12 cellular contexts compared by ENCODE assay signal in the genomic region with DNA sequence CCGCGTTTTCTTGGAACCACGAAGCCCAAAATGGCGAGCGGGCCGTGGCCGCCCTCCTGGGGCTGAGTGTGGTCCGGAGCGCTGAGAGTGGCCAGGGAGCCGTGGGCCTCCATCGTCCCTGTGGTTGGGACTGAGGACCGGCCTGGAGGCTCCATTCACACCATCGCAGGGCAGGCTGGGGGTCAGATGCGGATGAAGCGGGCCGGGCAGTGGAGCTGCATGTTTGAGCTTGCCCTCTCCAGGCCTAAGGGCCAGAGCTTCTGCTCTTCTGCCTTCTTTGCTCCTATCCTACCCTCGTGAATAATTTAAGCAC. TPM values are rescaled to one million over a fixed set of nuclear protein-coding genes. Genes with fewer than 3 reads are reported as not detected.
DNase-seq lines count a peak whose midpoint lies in the region; ATAC-seq and TF ChIP-seq lines count a peak whose summit lies in the region.
"Had no signal": no experiment of that assay in that cellular context is flagged by ENCODE, and none has a peak within 500 bp of the region (broad histone marks: within the 10 kb centered on the region; RNA-seq: fewer than 3 reads in every experiment).

No MANE protein-coding gene starts in this region.

- H3K27ac ChIP-seq in RWPE2 (ENCODE audit: poor library complexity, severe bottlenecking) (peak overlapping the region; percentile 64), gastrocnemius medialis (no peak overlapping the region)
- H3K27ac ChIP-seq: gastroesophageal sphincter, parathyroid adenoma had no signal

- peaks cover 5% of the 10 kb centered on the region for H3K36me3 Mint-ChIP-seq in glutamatergic neuron (ENCODE audit: unreplicated experiment)

- H3K4me1 Mint-ChIP-seq in glutamatergic neuron (ENCODE audit: low read depth, unreplicated experiment): peaks cover 42% of the 10 kb centered on the region

- H3K9me3 ChIP-seq in RWPE2 (ENCODE audit: severe bottlenecking): no peaks in the 10 kb centered on the region
- no peaks in the 10 kb centered on the region for H3K9me3 ChIP-seq in gastrocnemius medialis
- H3K9me3 ChIP-seq: gastroesophageal sphincter had no signal

- no peaks in the 10 kb centered on the region for H3K36me3 ChIP-seq in H7 (replicated peaks; ENCODE audit: control insufficient read depth, insufficient read depth, low read length)
- H3K36me3 ChIP-seq in RWPE2 (ENCODE audit: low read depth): no peaks in the 10 kb centered on the region
- H3K36me3 ChIP-seq in gastrocnemius medialis: no peaks in the 10 kb centered on the region
- H3K36me3 ChIP-seq: gastroesophageal sphincter had no signal

- H3K27ac Mint-ChIP-seq in glutamatergic neuron (ENCODE audit: unreplicated experiment): no peak overlapping the region

- ATAC-seq in RWPE2 (ENCODE audit: low read depth) (peak; percentile 53), gastrocnemius medialis (no peak), GM21529 (IDR thresholded peaks at IDR 0.05; ENCODE audit: unreplicated experiment) (no peak)
- ATAC-seq: gastroesophageal sphincter had no signal

- in situ Hi-C loops in gastrocnemius medialis (cut with MboI; ENCODE audit: low sequenced_read_pairs in 4 of 4): no loop called here

- H3K9me3 Mint-ChIP-seq in glutamatergic neuron (ENCODE audit: unreplicated experiment): peaks cover 9% of the 10 kb centered on the region
- H3K9me3 Mint-ChIP-seq: dendritic cell treated with granulocyte-macrophage colony-stimulating factor and Interleukin-4, amounts not matched to agents 40 ng/mL and 50 ng/mL, for 4 days had no signal

- H3K4me3 Mint-ChIP-seq in glutamatergic neuron (ENCODE audit: unreplicated experiment): peak overlapping the region; percentile 55

- DNase-seq in H7 (peak; percentile 73), RWPE2 (ENCODE audit: low spot score) (no peak), glutamatergic neuron (no peak), gastrocnemius medialis (no peak), hepatic stellate cell (ENCODE audit: low spot score) (no peak), NCI-H128 (lab: John Stamatoyannopoulos, UW; ENCODE audit: unreplicated experiment) (no peak)
- DNase-seq: NCI-H1048; stimulated activated CD4-positive, alpha-beta T cell treated with anti-CD3 and anti-CD28 coated beads, Interleukin-2, amount 100 ng/mL, for 24 hours had no signal

- TF ChIP-seq CTCF in RWPE2 (IDR thresholded peaks at IDR 0.05; ENCODE audit: poor library complexity, severe bottlenecking): no peak
- TF ChIP-seq CTCF in glutamatergic neuron (IDR thresholded peaks at IDR 0.05; ENCODE audit: partially characterized antibody, unreplicated experiment): no peak
- TF ChIP-seq CTCF in gastrocnemius medialis (IDR thresholded peaks at IDR 0.05 in 4 of 5, conservative IDR thresholded peaks at IDR 0.05 in 1 of 5): no peak

- intact Hi-C loops in gastrocnemius medialis (cut with DNase I; ENCODE audit: low total_unique reads): no loop called here

- H3K27me3 Mint-ChIP-seq in glutamatergic neuron (ENCODE audit: unreplicated experiment): peaks cover 34% of the 10 kb centered on the region

- no peak for TF ChIP-seq POLR2A in gastrocnemius medialis (IDR thresholded peaks at IDR 0.05)

- H3K4me1 ChIP-seq in RWPE2 (ENCODE audit: insufficient read depth, poor library complexity, severe bottlenecking) (peaks cover 38% of the 10 kb centered on the region), gastrocnemius medialis (peaks cover 0 to 9% of the 10 kb centered on the region in 2 donors)
- H3K4me1 ChIP-seq: parathyroid adenoma had no signal

- H3K4me3 ChIP-seq in H7 (ENCODE audit: insufficient read depth, low read depth, low read length) (peak overlapping the region; percentile 25; the same call in 1 of the 2 replicates), RWPE2 (ENCODE audit: severe bottlenecking) (no peak overlapping the region), gastrocnemius medialis (peak overlapping the region; percentile 29 to 46 (median 40))

- peaks cover 98% of the 10 kb centered on the region for H3K27me3 ChIP-seq in H7 (ENCODE audit: control insufficient read depth, insufficient read depth, low read length)
- H3K27me3 ChIP-seq in RWPE2 (ENCODE audit: insufficient read depth, poor library complexity, severe bottlenecking): no peaks in the 10 kb centered on the region
- peaks cover 67 to 73% (median 69%) of the 10 kb centered on the region in 3 donors for H3K27me3 ChIP-seq in gastrocnemius medialis

RNA-seq across cellular contexts. Expression of a gene that starts 44.8 kb away (rescaled TPM):
- total RNA-seq in H7 (2014; rRNA removed; shearing (Covaris generic)): 79.4 and 87.8 TPM in 2 replicates
- total RNA-seq in glutamatergic neuron (ENCODE audit: unreplicated experiment) (55.4 TPM), gastrocnemius medialis (10 to 100 TPM; 50.9 to 81.9 (median 61.4) TPM)
